In the genomic region with DNA sequence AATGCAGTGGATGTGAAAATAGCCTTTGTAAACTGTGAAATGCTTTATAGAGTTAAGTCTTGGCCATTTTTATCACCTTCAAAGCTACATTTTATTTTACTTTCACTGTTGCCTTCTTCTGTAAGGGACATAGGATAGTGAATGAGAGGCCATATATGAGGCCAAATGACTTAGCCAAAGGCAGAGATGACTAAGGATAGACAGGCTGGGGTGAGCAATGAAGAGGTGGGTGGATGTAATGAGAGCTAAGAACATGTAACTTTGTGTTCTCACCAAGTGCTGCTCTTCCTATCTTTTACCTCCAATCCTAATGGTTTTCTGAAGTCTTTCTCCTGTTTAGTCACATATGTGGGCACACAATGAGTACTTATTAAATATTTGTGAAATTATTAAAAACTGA, we compare ENCODE assay signal across 17 cellular contexts.
DNase-seq lines count a peak whose midpoint lies in the region; ATAC-seq and TF ChIP-seq lines count a peak whose summit lies in the region.
"Had no signal": no experiment of that assay in that cellular context is flagged by ENCODE, and none has a peak within 500 bp of the region (broad histone marks: within the 10 kb centered on the region; RNA-seq: fewer than 3 reads in every experiment).

No MANE protein-coding gene starts in this region.

- no TSS peak for BruUV-seq in IMR-90 (replicated peaks; lab: Mats Ljungman, UMichigan)

- no peaks in the 10 kb centered on the region for H4K20me1 ChIP-seq in IMR-90 (ENCODE audit: insufficient read depth, low read length)

- no peaks in the 10 kb centered on the region for H3K9me1 ChIP-seq in IMR-90 (ENCODE audit: insufficient read depth, low read length)

- no peak overlapping the region for H2AK5ac ChIP-seq in IMR-90 (ENCODE audit: low read depth, low read length)

- no peak overlapping the region; a peak in 1 of 4 replicates for H4K8ac ChIP-seq in IMR-90 (ENCODE audit: low read depth in 2 of 2, low read length in 2 of 2)

- TF ChIP-seq CTCF in IMR-90 (conservative IDR thresholded peaks at IDR 0.05; ENCODE audit: low read depth, low read length) (no peak), endodermal cell (conservative IDR thresholded peaks at IDR 0.05) (no peak), nephron progenitor cell (IDR thresholded peaks at IDR 0.05) (no peak)

- H3K9me3 Mint-ChIP-seq in endodermal cell (no peaks in the 10 kb centered on the region), nephron progenitor cell (peaks cover 5% of the 10 kb centered on the region)
- H3K9me3 Mint-ChIP-seq in CD4-positive, alpha-beta memory T cell: peaks cover 0 to 7% (median 3%) of the 10 kb centered on the region in 8 donors

- peak; percentile 54 for ATAC-seq in IMR-90 (ENCODE audit: low read depth)
- no peak for ATAC-seq in GM19324 (IDR thresholded peaks at IDR 0.05; ENCODE audit: low FRiP score, unreplicated experiment)
- ATAC-seq: HCT116 had no signal

- no peak overlapping the region for H3K4me2 ChIP-seq in IMR-90 (ENCODE audit: low read depth, low read length)
- H3K4me2 ChIP-seq: SK-N-SH had no signal

- H2BK120ac ChIP-seq in IMR-90 (ENCODE audit: low read depth, low read length): no peak overlapping the region

- H3K79me1 ChIP-seq in IMR-90 (ENCODE audit: low read depth in 1 of 2, low read length in 2 of 2): peaks cover 3 to 5% of the 10 kb centered on the region in 2 experiments; a peak in 2 of 4 replicates

- CTCF ChIA-PET in IMR-90 (lab: Yijun Ruan, JAX): no interaction called here
- CTCF ChIA-PET in CD4-positive, alpha-beta memory T cell (lab: Charles Lee; ENCODE audit: partially characterized antibody): no interaction called here

- TF ChIP-seq POLR2A in IMR-90 (IDR thresholded peaks at IDR 0.05; ENCODE audit: low read depth, low read length): no peak

- no peak overlapping the region for H4K5ac ChIP-seq in IMR-90 (ENCODE audit: low read depth, low read length)

- no peak overlapping the region for H2BK15ac ChIP-seq in IMR-90 (ENCODE audit: low read depth, low read length)

- H4K91ac ChIP-seq in IMR-90 (ENCODE audit: insufficient read depth, low read depth, low read length): no peak overlapping the region

- no peak overlapping the region for H2AK9ac ChIP-seq in IMR-90 (replicated peaks; ENCODE audit: low read depth, low read length, poor library complexity)

- H3K4me1 Mint-ChIP-seq in endodermal cell (no peaks in the 10 kb centered on the region), nephron progenitor cell (no peaks in the 10 kb centered on the region)
- H3K4me1 Mint-ChIP-seq in CD4-positive, alpha-beta memory T cell: peaks cover 0 to 5% (median 0%) of the 10 kb centered on the region in 4 donors

- no peak overlapping the region for H3K14ac ChIP-seq in IMR-90 (replicated peaks; ENCODE audit: low read depth, low read length)

- no peak overlapping the region for H3K23ac ChIP-seq in IMR-90 (ENCODE audit: low read depth, low read length)

- H3K27ac Mint-ChIP-seq in endodermal cell: peak overlapping the region; percentile 13
- H3K27ac Mint-ChIP-seq in nephron progenitor cell: peak overlapping the region; percentile 14
- no peak overlapping the region for H3K27ac Mint-ChIP-seq in CD4-positive, alpha-beta memory T cell

- no peaks in the 10 kb centered on the region for H3K27me3 Mint-ChIP-seq in endodermal cell (ENCODE audit: insufficient read depth)
- H3K27me3 Mint-ChIP-seq in nephron progenitor cell (ENCODE audit: low read depth, poor library complexity): no peaks in the 10 kb centered on the region
- no peaks in the 10 kb centered on the region for H3K27me3 Mint-ChIP-seq in CD4-positive, alpha-beta memory T cell

- H3K27ac ChIP-seq in IMR-90 (ENCODE audit: insufficient read depth, low read length) (no peak overlapping the region), endodermal cell (ENCODE audit: low read depth, low read length) (no peak overlapping the region)
- no peak overlapping the region for H3K27ac ChIP-seq in CD4-positive, alpha-beta memory T cell (ENCODE audit: low read depth, low read length)
- H3K27ac ChIP-seq: HL-60, VCaP had no signal

- dilution Hi-C loops in IMR-90 (cut with HindIII; ENCODE audit: low sequenced_read_pairs, unreplicated experiment): no loop called here

- in situ Hi-C loops in IMR-90 (cut with MboI; ENCODE audit: low sequenced_read_pairs): no loop called here

- no peak overlapping the region for H3K4ac ChIP-seq in IMR-90 (ENCODE audit: low read depth, low read length)

- no peak overlapping the region for H2AFZ ChIP-seq in IMR-90 (replicated peaks; ENCODE audit: low read length, poor library complexity)

- no peak overlapping the region for H3K4me3 Mint-ChIP-seq in endodermal cell
- no peak overlapping the region for H3K4me3 Mint-ChIP-seq in nephron progenitor cell
- no peak overlapping the region for H3K4me3 Mint-ChIP-seq in CD4-positive, alpha-beta memory T cell

- intact Hi-C loops in IMR-90 (cut with micrococcal nuclease): no loop called here
- intact Hi-C loops in CD4-positive, alpha-beta memory T cell (cut with micrococcal nuclease): no loop called here

- H3K4me3 ChIP-seq in IMR-90 (ENCODE audit: insufficient read depth, low read depth, low read length): no peak overlapping the region
- no peak overlapping the region for H3K4me3 ChIP-seq in endodermal cell (ENCODE audit: low read length)
- no peak overlapping the region for H3K4me3 ChIP-seq in CD4-positive, alpha-beta memory T cell (ENCODE audit: low read length in 2 of 2)

- no peak overlapping the region for H2BK20ac ChIP-seq in IMR-90 (ENCODE audit: low read depth, low read length)

- H3K27me3 ChIP-seq in IMR-90 (ENCODE audit: control insufficient read depth, insufficient read depth, low read length) (no peaks in the 10 kb centered on the region), endodermal cell (ENCODE audit: control insufficient read depth, insufficient read depth, low read length, poor library complexity, severe bottlenecking) (no peaks in the 10 kb centered on the region)
- no peaks in the 10 kb centered on the region for H3K27me3 ChIP-seq in CD4-positive, alpha-beta memory T cell (ENCODE audit: insufficient read depth, low read length)

- no peak for TF ChIP-seq RAD21 in IMR-90 (IDR thresholded peaks at IDR 0.05; ENCODE audit: low read length)

- POLR2A ChIA-PET in IMR-90 (lab: Charles Lee; ENCODE audit: unreplicated experiment): no interaction called here
- POLR2A ChIA-PET in CD4-positive, alpha-beta memory T cell (lab: Charles Lee; ENCODE audit: partially characterized antibody): no interaction called here

- no peak overlapping the region for H3K56ac ChIP-seq in IMR-90 (ENCODE audit: extremely low read depth, insufficient read depth, low read length)

- H3K36me3 ChIP-seq in IMR-90 (ENCODE audit: control insufficient read depth, insufficient read depth, low read length): no peaks in the 10 kb centered on the region
- no peaks in the 10 kb centered on the region for H3K36me3 ChIP-seq in endodermal cell (ENCODE audit: control insufficient read depth, insufficient read depth, low read length)
- no peaks in the 10 kb centered on the region for H3K36me3 ChIP-seq in CD4-positive, alpha-beta memory T cell (ENCODE audit: insufficient read depth, low read length)

- no peak overlapping the region for H2BK5ac ChIP-seq in IMR-90 (ENCODE audit: low read depth, low read length, poor library complexity, severe bottlenecking)

- DNase-seq in EH (ENCODE audit: low read depth): peak; percentile 38
- DNase-seq in IMR-90: peak; percentile 86
- DNase-seq in endodermal cell: no peak
- DNase-seq in nephron progenitor cell: no peak
- DNase-seq in CD4-positive, alpha-beta memory T cell: no peak
- DNase-seq in GM19238 (ENCODE audit: insufficient read length, low spot score): no peak
- DNase-seq in cerebellum (ENCODE audit: low spot score): no peak
- DNase-seq: effector CD4-positive, alpha-beta T cell; Karpas-422; NCI-H1694; posterior cingulate gyrus; SK-N-SH; stimulated activated CD4-positive, alpha-beta T cell treated with anti-CD3 and anti-CD28 coated beads, Interleukin-12 subunit alpha, Interleukin-12 subunit beta, amount 100 ng/mL, for 4 hours had no signal

- H3K18ac ChIP-seq in IMR-90 (ENCODE audit: low read depth, low read length): no peak overlapping the region

- H3K9ac ChIP-seq in IMR-90 (ENCODE audit: low read depth, low read length): no peak overlapping the region
- no peak overlapping the region for H3K9ac ChIP-seq in endodermal cell (ENCODE audit: extremely low read depth, low read length, poor library complexity, severe bottlenecking)
- H3K9ac ChIP-seq: SK-N-SH had no signal

- H3K9me3 ChIP-seq in IMR-90 (ENCODE audit: control insufficient read depth, insufficient read depth, low read length) (no peaks in the 10 kb centered on the region), endodermal cell (ENCODE audit: control insufficient read depth, low read length) (no peaks in the 10 kb centered on the region)
- no peaks in the 10 kb centered on the region for H3K9me3 ChIP-seq in CD4-positive, alpha-beta memory T cell (ENCODE audit: control insufficient read depth in 1 of 2, low read length in 2 of 2)
- H3K9me3 ChIP-seq: SK-N-SH had no signal

- H3K4me1 ChIP-seq in IMR-90 (ENCODE audit: control insufficient read depth, insufficient read depth, low read length): no peaks in the 10 kb centered on the region
- H3K4me1 ChIP-seq in endodermal cell (ENCODE audit: control insufficient read depth, insufficient read depth, low read length): no peaks in the 10 kb centered on the region
- no peaks in the 10 kb centered on the region for H3K4me1 ChIP-seq in CD4-positive, alpha-beta memory T cell (ENCODE audit: insufficient read depth, low read length)

- H3K36me3 Mint-ChIP-seq in endodermal cell (ENCODE audit: low read depth) (peaks cover 3% of the 10 kb centered on the region), nephron progenitor cell (ENCODE audit: low read depth) (peaks cover 28% of the 10 kb centered on the region)
- H3K36me3 Mint-ChIP-seq in CD4-positive, alpha-beta memory T cell: peaks cover 12 to 37% of the 10 kb centered on the region in 2 donors

TF ChIP-seq in IMR-90, 13 proteins besides CTCF, POLR2A, EP300 and RAD21 (continues in another document):
- TF ChIP-seq MAZ (IDR thresholded peaks at IDR 0.05; ENCODE audit: borderline replicate concordance, low read depth, low read length) (no peak), SMC3 (IDR thresholded peaks at IDR 0.05; ENCODE audit: low read depth, low read length) (no peak), CHD1 (IDR thresholded peaks at IDR 0.05; ENCODE audit: low read depth, low read length) (no peak), NFE2L2 (IDR thresholded peaks at IDR 0.05; ENCODE audit: low read depth, low read length) (no peak), RCOR1 (IDR thresholded peaks at IDR 0.05; ENCODE audit: insufficient replicate concordance, low read length) (no peak), BHLHE40 (IDR thresholded peaks at IDR 0.05; ENCODE audit: low read depth, low read length) (no peak)
- TF ChIP-seq, protein P1, sequence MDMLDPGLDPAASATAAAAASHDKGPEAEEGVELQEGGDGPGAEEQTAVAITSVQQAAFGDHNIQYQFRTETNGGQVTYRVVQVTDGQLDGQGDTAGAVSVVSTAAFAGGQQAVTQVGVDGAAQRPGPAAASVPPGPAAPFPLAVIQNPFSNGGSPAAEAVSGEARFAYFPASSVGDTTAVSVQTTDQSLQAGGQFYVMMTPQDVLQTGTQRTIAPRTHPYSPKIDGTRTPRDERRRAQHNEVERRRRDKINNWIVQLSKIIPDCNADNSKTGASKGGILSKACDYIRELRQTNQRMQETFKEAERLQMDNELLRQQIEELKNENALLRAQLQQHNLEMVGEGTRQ (IDR thresholded peaks at IDR 0.05; ENCODE audit: low read depth, low read length): no peak

Comparison
In these comparisons a context has a peak if more than half of its experiments do, and no peak if none do; other contexts are left out.
1. DNase-seq: peak in EH (single experiment) and IMR-90 (single experiment); none in endodermal cell (single experiment), nephron progenitor cell (single experiment), CD4-positive, alpha-beta memory T cell (0 of 5), GM19238 (single experiment) and cerebellum (single experiment).
2. H3K27ac Mint-ChIP-seq: peak in endodermal cell (single experiment) and nephron progenitor cell (single experiment); none in CD4-positive, alpha-beta memory T cell (0 of 7).